Comparison of ENCODE assay signal across 8 cellular contexts in genomic region chr6:135423649-135424128, GRCh38.
A peak's percentile ranks its signal among the peaks of the same experiment; 100 is the strongest.
DNase-seq lines count a peak whose midpoint lies in the region; ATAC-seq, FAIRE-seq and TF ChIP-seq lines count a peak whose summit lies in the region.

No MANE protein-coding gene starts in this region.

- intact Hi-C loops in kidney (cut with DNase I), result no loop called here
- intact Hi-C loops in upper lobe of right lung (cut with DNase I), result no loop called here

- TF ChIP-seq CTCF in brain microvascular endothelial cell (IDR thresholded peaks at IDR 0.05; ENCODE audit: low read depth, low read length, missing control alignments), result peak; percentile 60
- TF ChIP-seq CTCF in kidney (IDR thresholded peaks at IDR 0.05; ENCODE audit: borderline replicate concordance, extremely low read depth, insufficient read depth), result peak; percentile 63
- TF ChIP-seq CTCF in upper lobe of right lung (IDR thresholded peaks at IDR 0.05), result peak; percentile 65

- no peak overlapping the region for H3K4me3 Mint-ChIP-seq in stimulated activated memory B cell treated with anti-CD40 and anti-IgM and Interleukin-4, amounts not matched to agents 10 μg/mL and 1 μg/mL and 100 μg/mL, for 72 hours

- peak; percentile 83 for ATAC-seq in GM19395 (IDR thresholded peaks at IDR 0.05; ENCODE audit: unreplicated experiment)
- ATAC-seq in HG03354 (IDR thresholded peaks at IDR 0.05; ENCODE audit: poor library complexity, severe bottlenecking, unreplicated experiment), result peak; percentile 97
- ATAC-seq in upper lobe of right lung, result peak; percentile 85
- no peak for ATAC-seq in stimulated activated memory B cell treated with anti-CD40 and anti-IgM and Interleukin-4, amounts not matched to agents 10 μg/mL and 1 μg/mL and 100 μg/mL, for 72 hours

- no peaks in the 10 kb centered on the region for H3K27me3 ChIP-seq in brain microvascular endothelial cell (replicated peaks)
- H3K27me3 ChIP-seq in upper lobe of right lung, result no peaks in the 10 kb centered on the region

- H3K36me3 Mint-ChIP-seq in stimulated activated memory B cell treated with anti-CD40 and anti-IgM and Interleukin-4, amounts not matched to agents 10 μg/mL and 1 μg/mL and 100 μg/mL, for 72 hours, result peaks cover 19% of the 10 kb centered on the region

- H3K9me3 ChIP-seq in kidney (ENCODE audit: control insufficient read depth in 1 of 2, low read length in 2 of 2) (no peaks in the 10 kb centered on the region), upper lobe of right lung (no peaks in the 10 kb centered on the region)

- no peak overlapping the region for H3K9ac ChIP-seq in kidney (ENCODE audit: low read length in 2 of 2)

- no peaks in the 10 kb centered on the region for H3K36me3 ChIP-seq in brain microvascular endothelial cell (replicated peaks)
- no peaks in the 10 kb centered on the region for H3K36me3 ChIP-seq in kidney (ENCODE audit: control insufficient read depth in 1 of 2, insufficient read depth in 2 of 2, low read length in 2 of 2)
- no peaks in the 10 kb centered on the region for H3K36me3 ChIP-seq in upper lobe of right lung

- no peaks in the 10 kb centered on the region for H3K4me1 ChIP-seq in kidney (ENCODE audit: control insufficient read depth in 1 of 2, insufficient read depth in 1 of 2, low read depth in 1 of 2, low read length in 2 of 2)
- H3K4me1 ChIP-seq in upper lobe of right lung, result no peaks in the 10 kb centered on the region

- in situ Hi-C loops in brain microvascular endothelial cell (cut with HindIII; ENCODE audit: low pct_ligation_motif_present, low sequenced_read_pairs), result no loop called here

- H3K4me1 Mint-ChIP-seq in stimulated activated memory B cell treated with anti-CD40 and anti-IgM and Interleukin-4, amounts not matched to agents 10 μg/mL and 1 μg/mL and 100 μg/mL, for 72 hours, result no peaks in the 10 kb centered on the region

- H3K27ac ChIP-seq in brain microvascular endothelial cell, result no peak overlapping the region
- no peak overlapping the region for H3K27ac ChIP-seq in kidney (ENCODE audit: low read depth in 2 of 2, low read length in 2 of 2)
- H3K27ac ChIP-seq in upper lobe of right lung, result no peak overlapping the region

- no peaks in the 10 kb centered on the region for H3K9me3 Mint-ChIP-seq in stimulated activated memory B cell treated with anti-CD40 and anti-IgM and Interleukin-4, amounts not matched to agents 10 μg/mL and 1 μg/mL and 100 μg/mL, for 72 hours

- peak; percentile 22 for DNase-seq in DMS79 (lab: John Stamatoyannopoulos, UW)
- peak; percentile 70 for DNase-seq in NCI-H82 (lab: John Stamatoyannopoulos, UW)
- DNase-seq in brain microvascular endothelial cell, result peak; percentile 61
- DNase-seq in kidney, result no peak
- DNase-seq in upper lobe of right lung, result no peak

- FAIRE-seq in kidney (lab: Jason Lieb, UNC), result peak; percentile 97

- H3K27me3 Mint-ChIP-seq in stimulated activated memory B cell treated with anti-CD40 and anti-IgM and Interleukin-4, amounts not matched to agents 10 μg/mL and 1 μg/mL and 100 μg/mL, for 72 hours, result no peaks in the 10 kb centered on the region

- no peak overlapping the region for H3K27ac Mint-ChIP-seq in stimulated activated memory B cell treated with anti-CD40 and anti-IgM and Interleukin-4, amounts not matched to agents 10 μg/mL and 1 μg/mL and 100 μg/mL, for 72 hours

- H3K4me3 ChIP-seq in brain microvascular endothelial cell (ENCODE audit: low read depth, low read length), result no peak overlapping the region
- H3K4me3 ChIP-seq in kidney (ENCODE audit: low read length in 2 of 2), result no peak overlapping the region
- no peak overlapping the region for H3K4me3 ChIP-seq in upper lobe of right lung

Comparison
In these comparisons a context has a peak if more than half of its experiments do, and no peak if none do; other contexts are left out.
1. DNase-seq: peak in DMS79 (single experiment), NCI-H82 (single experiment) and brain microvascular endothelial cell (single experiment); none in kidney (single experiment) and upper lobe of right lung (single experiment).
2. Peak in every context shown above with its lines, with median percentiles within 50 percentile points of each other: CTCF ChIP-seq.